ENCODE assay signal across 8 cellular contexts in the genomic region with DNA sequence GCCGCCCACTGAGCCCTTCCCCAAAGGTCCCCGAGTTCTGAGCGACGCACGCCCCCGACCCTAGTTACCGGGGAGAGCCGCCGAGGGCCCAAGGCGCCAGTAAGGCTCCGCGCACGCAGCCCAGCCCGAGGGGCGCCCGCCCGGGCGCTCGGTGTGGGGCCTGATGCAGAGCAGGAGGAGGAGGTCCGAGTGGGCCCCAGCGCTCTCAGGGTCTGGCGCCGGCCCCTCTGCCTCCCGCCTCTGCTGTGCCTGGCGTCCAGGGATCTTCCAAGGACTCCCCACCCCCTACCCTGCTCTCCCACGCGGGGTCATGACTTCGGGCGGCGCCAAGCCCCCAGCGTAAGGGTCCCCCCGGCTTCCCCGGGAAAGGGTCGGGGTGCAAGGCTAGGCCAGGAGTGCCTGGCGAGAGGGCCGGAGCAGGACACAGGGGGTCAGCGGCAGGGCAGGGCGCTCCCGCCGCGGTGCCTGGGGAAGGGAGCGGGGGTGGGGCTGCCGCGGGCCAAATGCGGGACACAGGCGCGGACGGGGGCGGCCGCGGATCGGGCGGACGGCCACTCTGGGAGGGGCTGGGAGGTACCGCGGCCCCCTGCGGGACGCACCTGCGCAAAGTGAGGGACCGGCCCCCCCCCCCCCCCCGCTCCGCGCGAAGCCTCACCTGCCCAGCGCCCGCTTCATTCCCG. TPM values are rescaled to one million over a fixed set of nuclear protein-coding genes. Genes with fewer than 3 reads are reported as not detected.
DNase-seq lines count a peak whose midpoint lies in the region; ATAC-seq and TF ChIP-seq lines count a peak whose summit lies in the region.

No MANE protein-coding gene starts in this region.

- CTCF ChIA-PET in activated B cell treated with CpG ODN at 0.5 μM for 24 hours (lab: Charles Lee) = no interaction called here

- H3K4me1 Mint-ChIP-seq in activated B cell treated with CpG ODN at 0.5 μM for 24 hours (peaks cover 16% of the 10 kb centered on the region), memory B cell (peaks cover 6% of the 10 kb centered on the region)

- H3K4me3 ChIP-seq in Jurkat, Clone E6-1 (ENCODE audit: low read length) = peak overlapping the region; percentile 73

- intact Hi-C loops in activated B cell treated with CpG ODN at 0.5 μM for 24 hours (cut with micrococcal nuclease) = loop anchor here (1.0 to 5.0 kb wide), 9 partner anchors 17 to 1968 kb away; a partner anchor contains a TSS

- POLR2A ChIA-PET in activated B cell treated with CpG ODN at 0.5 μM for 24 hours (lab: Charles Lee) = interaction anchor here (1.0 kb wide), 2 partner anchors 71 to 142 kb away, joined by 6 to 11 read pairs; a partner anchor contains a TSS

- H3K4me3 Mint-ChIP-seq in activated B cell treated with CpG ODN at 0.5 μM for 24 hours (peak overlapping the region; percentile 76), memory B cell (peak overlapping the region; percentile 89)

- H3K9me3 Mint-ChIP-seq in activated B cell treated with CpG ODN at 0.5 μM for 24 hours (no peaks in the 10 kb centered on the region), memory B cell (no peaks in the 10 kb centered on the region)

- ATAC-seq in GM21737 (IDR thresholded peaks at IDR 0.05; ENCODE audit: unreplicated experiment) (peak; percentile 27), activated B cell treated with CpG ODN at 0.5 μM for 24 hours (ENCODE audit: low read depth) (no peak), memory B cell (ENCODE audit: low read depth) (no peak)
- no peak for ATAC-seq in stimulated activated naive CD8-positive, alpha-beta T cell treated with anti-CD3 and anti-CD28 coated beads, Interleukin-15, Interleukin-2, amounts not matched to agents 100 U/mL and 50 U/mL, for 24 hours

- no peaks in the 10 kb centered on the region for H3K27me3 Mint-ChIP-seq in activated B cell treated with CpG ODN at 0.5 μM for 24 hours
- no peaks in the 10 kb centered on the region for H3K27me3 Mint-ChIP-seq in memory B cell

- DNase-seq in GM03348 (ENCODE audit: low spot score) = peak; percentile 58
- no peak for DNase-seq in Jurkat, Clone E6-1 (ENCODE audit: low read depth, low spot score)
- DNase-seq in activated B cell treated with CpG ODN at 0.5 μM for 24 hours = peak; percentile 40
- DNase-seq in dermis blood vessel endothelial cell = peak; percentile 31
- peak; percentile 9 to 36 for DNase-seq in memory B cell (ENCODE audit: low spot score in 2 of 2)
- peak; percentile 43 for DNase-seq in stimulated activated naive CD8-positive, alpha-beta T cell treated with anti-CD3 and anti-CD28 coated beads, Interleukin-15, Interleukin-2, amounts not matched to agents 100 U/mL and 50 U/mL, for 24 hours
- DNase-seq in NCI-H1436 (lab: John Stamatoyannopoulos, UW) = no peak

- no peaks in the 10 kb centered on the region for H3K36me3 Mint-ChIP-seq in activated B cell treated with CpG ODN at 0.5 μM for 24 hours (ENCODE audit: low read depth)
- no peaks in the 10 kb centered on the region for H3K36me3 Mint-ChIP-seq in memory B cell

- no peak overlapping the region for H3K27ac Mint-ChIP-seq in activated B cell treated with CpG ODN at 0.5 μM for 24 hours
- no peak overlapping the region for H3K27ac Mint-ChIP-seq in memory B cell

- TF ChIP-seq CTCF in activated B cell treated with CpG ODN at 0.5 μM for 24 hours (IDR thresholded peaks at IDR 0.05) = no peak

RNA-seq across cellular contexts. Expression of a gene that starts 0.6 kb away (rescaled TPM):
- polyA plus RNA-seq in Jurkat, Clone E6-1 (2012; ENCODE audit: insufficient read depth, insufficient read length) = 41.2 TPM
- total RNA-seq in activated B cell treated with CpG ODN at 0.5 μM for 24 hours (16.1 and 16.3 TPM in 2 replicates), dermis blood vessel endothelial cell (27.7 and 38.2 TPM in 2 replicates)

RNA-seq across cellular contexts. Expression of a gene that starts 17.5 kb away (rescaled TPM):
- polyA plus RNA-seq in Jurkat, Clone E6-1 (2012; ENCODE audit: insufficient read depth, insufficient read length) = 26.4 TPM
- total RNA-seq in activated B cell treated with CpG ODN at 0.5 μM for 24 hours = 2.9 and 5.4 TPM in 2 replicates
- total RNA-seq in dermis blood vessel endothelial cell = 10.4 and 20.8 TPM in 2 replicates

Comparison
In these comparisons a context has a peak if more than half of its experiments do, and no peak if none do; other contexts are left out.
1. DNase-seq: peak in GM03348 (single experiment), activated B cell treated with CpG ODN at 0.5 μM for 24 hours (single experiment), dermis blood vessel endothelial cell (single experiment), memory B cell (2 of 2) and stimulated activated naive CD8-positive, alpha-beta T cell treated with anti-CD3 and anti-CD28 coated beads, Interleukin-15, Interleukin-2, amounts not matched to agents 100 U/mL and 50 U/mL, for 24 hours (single experiment); none in Jurkat, Clone E6-1 (single experiment) and NCI-H1436 (single experiment).